11 cellular contexts compared by ENCODE assay signal in genomic region chr2:12046641-12047040, GRCh38.
A peak's percentile ranks its signal among the peaks of the same experiment; 100 is the strongest.
DNase-seq lines count a peak whose midpoint lies in the region; ATAC-seq and TF ChIP-seq lines count a peak whose summit lies in the region.
"Had no signal": no experiment of that assay in that cellular context is flagged by ENCODE, and none has a peak within 500 bp of the region (broad histone marks: within the 10 kb centered on the region; RNA-seq: fewer than 3 reads in every experiment).

No MANE protein-coding gene starts in this region.

- 0 out of 2 replicates have a peak overlapping the region, but pooled peaks have one; percentile 8 for H3K4me3 ChIP-seq in BLaER1
- H3K4me3 ChIP-seq in mammary epithelial cell (replicated peaks in 1 of 3; ENCODE audit: insufficient read depth in 1 of 3, low read depth in 2 of 3, low read length in 3 of 3) = no peak overlapping the region
- no peak overlapping the region for H3K4me3 ChIP-seq in spleen

- 22% methylated on average over 4 of the region's 4 CpGs for WGBS in mammary epithelial cell (ENCODE audit: low coverage, missing lambda C conversion rate)
- WGBS in spleen, 5 donors = 74 to 86% (median 83%) methylated on average over 4 of the region's 4 CpGs

- H3K9me3 Mint-ChIP-seq in naive B cell = peaks cover 0 to 6% (median 2%) of the 10 kb centered on the region in 7 donors
- H3K9me3 Mint-ChIP-seq: CD8-positive, alpha-beta T cell had no signal

- TF ChIP-seq CTCF in mammary epithelial cell (conservative IDR thresholded peaks at IDR 0.05 in 1 of 2, IDR thresholded peaks at IDR 0.05 in 1 of 2; ENCODE audit: extremely low read depth in 1 of 2, insufficient read depth in 1 of 2, low read depth in 1 of 2, low read length in 2 of 2) (no peak), spleen (IDR thresholded peaks at IDR 0.05 in 8 of 11, conservative IDR thresholded peaks at IDR 0.05 in 3 of 11) (no peak)

- peak overlapping the region; percentile 58; the same call in 1 of the 2 replicates for H3K27ac ChIP-seq in BLaER1
- H3K27ac ChIP-seq in mammary epithelial cell (ENCODE audit: insufficient read depth, low read depth, low read length) = no peak overlapping the region
- H3K27ac ChIP-seq in spleen = peak overlapping the region in 3 of 8 donors; percentile 37 to 78 (median 64)

- H3K36me3 Mint-ChIP-seq in naive B cell = no peaks in the 10 kb centered on the region
- H3K36me3 Mint-ChIP-seq: CD8-positive, alpha-beta T cell had no signal

- H4K20me1 ChIP-seq in BLaER1 = no peaks in the 10 kb centered on the region
- no peaks in the 10 kb centered on the region for H4K20me1 ChIP-seq in mammary epithelial cell (ENCODE audit: insufficient read depth, low read length)

- H3K79me2 ChIP-seq in mammary epithelial cell (ENCODE audit: insufficient read depth, low read length) = no peaks in the 10 kb centered on the region

- no peak overlapping the region for H2AFZ ChIP-seq in mammary epithelial cell (ENCODE audit: low read depth, low read length)

- H3K9me3 ChIP-seq in BLaER1 = peaks cover 8% of the 10 kb centered on the region; the same call in 1 of the 2 replicates
- H3K9me3 ChIP-seq in mammary epithelial cell (replicated peaks; ENCODE audit: insufficient read depth, low read length) = no peaks in the 10 kb centered on the region
- H3K9me3 ChIP-seq in spleen = no peaks in the 10 kb centered on the region

- H3K4me2 ChIP-seq in BLaER1 = peak overlapping the region; percentile 87
- no peak overlapping the region for H3K4me2 ChIP-seq in mammary epithelial cell (ENCODE audit: insufficient read depth, low read depth, low read length)

- TF ChIP-seq POLR2A in spleen (IDR thresholded peaks at IDR 0.05) = no peak

- H3K27ac Mint-ChIP-seq in naive B cell = peak overlapping the region; percentile 50 to 95 (median 82)
- H3K27ac Mint-ChIP-seq: CD8-positive, alpha-beta T cell had no signal

- peak overlapping the region in 6 of 8 donors; percentile 30 to 77 (median 71) for H3K4me3 Mint-ChIP-seq in naive B cell
- H3K4me3 Mint-ChIP-seq: CD8-positive, alpha-beta T cell had no signal

- H3K27me3 ChIP-seq in BLaER1 (no peaks in the 10 kb centered on the region), mammary epithelial cell (ENCODE audit: insufficient read depth, low read length) (no peaks in the 10 kb centered on the region), spleen (replicated peaks in 1 of 7) (no peaks in the 10 kb centered on the region)

- ATAC-seq in naive B cell (ENCODE audit: low read depth in 2 of 2) (no peak), GM18858 (IDR thresholded peaks at IDR 0.05; ENCODE audit: unreplicated experiment) (no peak)
- ATAC-seq: CD8-positive, alpha-beta T cell; Panc1 had no signal

- H3K36me3 ChIP-seq in BLaER1 (no peaks in the 10 kb centered on the region), mammary epithelial cell (ENCODE audit: insufficient read depth, low read length) (no peaks in the 10 kb centered on the region), spleen (no peaks in the 10 kb centered on the region)

- H3K27me3 Mint-ChIP-seq in naive B cell = no peaks in the 10 kb centered on the region

- CTCF ChIA-PET in mammary epithelial cell (lab: Charles Lee; ENCODE audit: low non-redundant PET) = no interaction called here

- in situ Hi-C loops in mammary epithelial cell (cut with MboI; ENCODE audit: low sequenced_read_pairs in 2 of 2) = no loop called here

- peak; percentile 80 for DNase-seq in LHCN-M2 (ENCODE audit: low read depth)
- peak; percentile 46 for DNase-seq in mammary epithelial cell
- no peak for DNase-seq in naive B cell
- DNase-seq in NCI-H345 treated with DMSO at 0.1 percent for 48 hours (lab: John Stamatoyannopoulos, UW; ENCODE audit: unreplicated experiment) = no peak
- no peak for DNase-seq in spleen
- DNase-seq in activated CD4-positive, alpha-beta T cell treated with anti-CD3 and anti-CD28 coated beads, Interleukin-2, amount 50 U/mL, for 4 hours = no peak
- DNase-seq: anterior cingulate cortex; CD8-positive, alpha-beta T cell had no signal

- dilution Hi-C loops in mammary epithelial cell (cut with HindIII; ENCODE audit: low sequenced_read_pairs) = no loop called here

- no TSS peak for BruUV-seq in mammary epithelial cell (replicated peaks; lab: Mats Ljungman, UMichigan)

- H3K9ac ChIP-seq in BLaER1 (no peak overlapping the region), mammary epithelial cell (ENCODE audit: insufficient read depth, low read length) (no peak overlapping the region)

- H3K4me1 Mint-ChIP-seq in naive B cell = peaks cover 80 to 97% (median 92%) of the 10 kb centered on the region in 3 donors

- H3K4me1 ChIP-seq in BLaER1 (peaks cover 91% of the 10 kb centered on the region), mammary epithelial cell (ENCODE audit: insufficient read depth, low read length) (peaks cover 10% of the 10 kb centered on the region), spleen (peaks cover 22 to 97% (median 52%) of the 10 kb centered on the region in 6 donors)

- intact Hi-C loops in mammary epithelial cell (cut with micrococcal nuclease) = loop anchor here (5.0 kb wide), 1 partner anchor 184 kb away; no protein-coding TSS in a partner anchor
- intact Hi-C loops in spleen (cut with DNase I; ENCODE audit: low total_unique reads) = no loop called here

Comparison
In these comparisons a context has a peak if more than half of its experiments do, and no peak if none do; other contexts are left out.
1. DNase-seq: peak in LHCN-M2 (single experiment) and mammary epithelial cell (single experiment); none in naive B cell (single experiment), NCI-H345 treated with DMSO at 0.1 percent for 48 hours (single experiment), spleen (single experiment) and activated CD4-positive, alpha-beta T cell treated with anti-CD3 and anti-CD28 coated beads, Interleukin-2, amount 50 U/mL, for 4 hours (0 of 2).